In the genomic region with DNA sequence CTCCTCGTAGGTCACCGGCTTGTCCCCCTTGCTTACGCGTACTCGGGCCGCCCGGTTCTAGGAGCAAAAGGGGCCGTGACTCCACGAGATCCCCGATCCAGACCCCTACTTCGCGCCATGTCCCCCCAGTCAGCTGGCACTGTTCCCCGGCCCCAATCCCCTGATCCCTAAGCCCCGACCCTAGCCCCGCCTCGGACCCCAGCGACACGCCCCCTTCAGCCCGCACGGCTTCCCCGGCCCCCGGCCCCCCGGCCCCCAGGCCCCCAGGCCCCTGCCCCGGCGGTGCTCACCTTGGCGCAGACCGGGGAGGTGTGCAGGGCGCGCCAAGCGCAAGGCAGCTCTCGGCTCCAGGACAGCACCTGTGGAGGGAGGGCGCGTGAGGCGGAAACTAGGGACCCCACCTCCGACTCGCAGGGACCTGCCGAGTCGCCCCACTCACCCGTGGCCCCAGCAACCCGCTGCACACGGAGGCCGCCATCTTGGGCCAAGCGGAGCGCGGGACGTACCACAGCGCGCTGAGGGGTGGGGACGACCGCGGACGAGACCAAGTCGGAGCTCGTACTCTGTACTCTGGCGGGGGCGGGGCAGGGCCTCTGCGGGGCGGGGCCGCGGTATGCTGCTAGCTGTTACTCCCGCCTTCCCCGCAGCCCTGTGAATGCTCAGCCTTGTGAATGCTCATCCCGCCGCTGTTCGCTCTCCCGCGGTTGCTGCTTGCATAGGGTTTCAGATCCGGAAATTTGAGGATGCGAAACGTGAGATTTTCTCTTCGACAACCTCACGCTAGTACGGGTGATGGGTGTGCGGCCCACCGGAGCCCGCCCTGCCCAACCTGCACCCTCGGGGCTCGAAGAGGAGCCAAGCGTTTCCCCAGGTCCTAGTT, we compare ENCODE assay signal across 1 cellular context.
TF ChIP-seq lines count a peak whose summit lies in the region.

A gene (minus strand): TSS at position 500 of the 880 bp plus-strand sequence. CDS start 22 bp downstream, at position 478.

TF ChIP-seq in GM12878, 131 proteins besides CTCF, POLR2A, EP300 and RAD21 (continued from another document):
- TF ChIP-seq, protein P1, sequence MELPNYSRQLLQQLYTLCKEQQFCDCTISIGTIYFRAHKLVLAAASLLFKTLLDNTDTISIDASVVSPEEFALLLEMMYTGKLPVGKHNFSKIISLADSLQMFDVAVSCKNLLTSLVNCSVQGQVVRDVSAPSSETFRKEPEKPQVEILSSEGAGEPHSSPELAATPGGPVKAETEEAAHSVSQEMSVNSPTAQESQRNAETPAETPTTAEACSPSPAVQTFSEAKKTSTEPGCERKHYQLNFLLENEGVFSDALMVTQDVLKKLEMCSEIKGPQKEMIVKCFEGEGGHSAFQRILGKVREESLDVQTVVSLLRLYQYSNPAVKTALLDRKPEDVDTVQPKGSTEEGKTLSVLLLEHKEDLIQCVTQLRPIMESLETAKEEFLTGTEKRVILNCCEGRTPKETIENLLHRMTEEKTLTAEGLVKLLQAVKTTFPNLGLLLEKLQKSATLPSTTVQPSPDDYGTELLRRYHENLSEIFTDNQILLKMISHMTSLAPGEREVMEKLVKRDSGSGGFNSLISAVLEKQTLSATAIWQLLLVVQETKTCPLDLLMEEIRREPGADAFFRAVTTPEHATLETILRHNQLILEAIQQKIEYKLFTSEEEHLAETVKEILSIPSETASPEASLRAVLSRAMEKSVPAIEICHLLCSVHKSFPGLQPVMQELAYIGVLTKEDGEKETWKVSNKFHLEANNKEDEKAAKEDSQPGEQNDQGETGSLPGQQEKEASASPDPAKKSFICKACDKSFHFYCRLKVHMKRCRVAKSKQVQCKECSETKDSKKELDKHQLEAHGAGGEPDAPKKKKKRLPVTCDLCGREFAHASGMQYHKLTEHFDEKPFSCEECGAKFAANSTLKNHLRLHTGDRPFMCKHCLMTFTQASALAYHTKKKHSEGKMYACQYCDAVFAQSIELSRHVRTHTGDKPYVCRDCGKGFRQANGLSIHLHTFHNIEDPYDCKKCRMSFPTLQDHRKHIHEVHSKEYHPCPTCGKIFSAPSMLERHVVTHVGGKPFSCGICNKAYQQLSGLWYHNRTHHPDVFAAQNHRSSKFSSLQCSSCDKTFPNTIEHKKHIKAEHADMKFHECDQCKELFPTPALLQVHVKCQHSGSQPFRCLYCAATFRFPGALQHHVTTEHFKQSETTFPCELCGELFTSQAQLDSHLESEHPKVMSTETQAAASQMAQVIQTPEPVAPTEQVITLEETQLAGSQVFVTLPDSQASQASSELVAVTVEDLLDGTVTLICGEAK (IDR thresholded peaks at IDR 0.05; ENCODE audit: borderline replicate concordance), result no peak
- TF ChIP-seq, protein P2, sequence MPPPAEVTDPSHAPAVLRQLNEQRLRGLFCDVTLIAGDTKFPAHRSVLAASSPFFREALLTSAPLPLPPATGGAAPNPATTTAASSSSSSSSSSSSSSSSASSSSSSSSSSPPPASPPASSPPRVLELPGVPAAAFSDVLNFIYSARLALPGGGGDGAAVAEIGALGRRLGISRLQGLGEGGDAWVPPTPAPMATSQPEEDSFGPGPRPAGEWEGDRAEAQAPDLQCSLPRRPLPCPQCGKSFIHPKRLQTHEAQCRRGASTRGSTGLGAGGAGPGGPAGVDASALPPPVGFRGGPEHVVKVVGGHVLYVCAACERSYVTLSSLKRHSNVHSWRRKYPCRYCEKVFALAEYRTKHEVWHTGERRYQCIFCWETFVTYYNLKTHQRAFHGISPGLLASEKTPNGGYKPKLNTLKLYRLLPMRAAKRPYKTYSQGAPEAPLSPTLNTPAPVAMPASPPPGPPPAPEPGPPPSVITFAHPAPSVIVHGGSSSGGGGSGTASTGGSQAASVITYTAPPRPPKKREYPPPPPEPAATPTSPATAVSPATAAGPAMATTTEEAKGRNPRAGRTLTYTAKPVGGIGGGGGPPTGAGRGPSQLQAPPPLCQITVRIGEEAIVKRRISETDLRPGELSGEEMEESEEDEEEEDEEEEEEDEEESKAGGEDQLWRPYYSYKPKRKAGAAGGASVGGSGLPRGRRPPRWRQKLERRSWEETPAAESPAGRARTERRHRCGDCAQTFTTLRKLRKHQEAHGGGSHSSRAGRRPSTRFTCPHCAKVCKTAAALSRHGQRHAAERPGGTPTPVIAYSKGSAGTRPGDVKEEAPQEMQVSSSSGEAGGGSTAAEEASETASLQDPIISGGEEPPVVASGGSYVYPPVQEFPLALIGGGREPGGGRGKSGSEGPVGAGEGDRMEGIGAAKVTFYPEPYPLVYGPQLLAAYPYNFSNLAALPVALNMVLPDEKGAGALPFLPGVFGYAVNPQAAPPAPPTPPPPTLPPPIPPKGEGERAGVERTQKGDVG (CRISPR knock-in tag; IDR thresholded peaks at IDR 0.05), result no peak
- TF ChIP-seq SMC3 (IDR thresholded peaks at IDR 0.05; ENCODE audit: borderline replicate concordance, low read length) (no peak), ZNF207 (IDR thresholded peaks at IDR 0.05; ENCODE audit: borderline replicate concordance) (no peak), POLR2AphosphoS5 (IDR thresholded peaks at IDR 0.05; ENCODE audit: low read length) (peak; percentile 84), CBFB (IDR thresholded peaks at IDR 0.05; ENCODE audit: low read depth) (peak; percentile 79), NRF1 (conservative IDR thresholded peaks at IDR 0.05; ENCODE audit: low read depth, low read length) (no peak), RBBP5 (conservative IDR thresholded peaks at IDR 0.05) (no peak)
- TF ChIP-seq, protein P3, sequence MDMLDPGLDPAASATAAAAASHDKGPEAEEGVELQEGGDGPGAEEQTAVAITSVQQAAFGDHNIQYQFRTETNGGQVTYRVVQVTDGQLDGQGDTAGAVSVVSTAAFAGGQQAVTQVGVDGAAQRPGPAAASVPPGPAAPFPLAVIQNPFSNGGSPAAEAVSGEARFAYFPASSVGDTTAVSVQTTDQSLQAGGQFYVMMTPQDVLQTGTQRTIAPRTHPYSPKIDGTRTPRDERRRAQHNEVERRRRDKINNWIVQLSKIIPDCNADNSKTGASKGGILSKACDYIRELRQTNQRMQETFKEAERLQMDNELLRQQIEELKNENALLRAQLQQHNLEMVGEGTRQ (IDR thresholded peaks at IDR 0.05; ENCODE audit: borderline replicate concordance, low read depth, low read length), result no peak
